In the genomic region with DNA sequence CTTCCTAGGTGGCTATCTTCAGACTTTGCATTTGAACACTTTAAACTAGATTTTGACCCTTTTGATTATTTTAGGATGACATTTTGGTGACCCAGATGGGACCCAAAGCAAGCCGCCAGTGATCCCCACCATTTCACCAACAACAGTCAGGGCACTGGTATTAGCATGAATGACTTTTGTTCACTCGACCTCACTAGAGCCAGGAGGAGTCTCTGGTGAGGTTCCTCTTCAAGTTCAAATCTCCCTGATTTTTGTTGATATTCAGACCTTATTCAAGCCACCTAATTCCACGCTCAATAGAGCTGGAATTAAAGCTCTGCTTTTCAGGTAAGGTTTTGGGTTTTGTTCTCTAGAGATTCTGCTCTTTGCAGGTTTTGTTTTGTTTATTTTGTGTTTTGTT, we compare ENCODE assay signal across 12 cellular contexts.
DNase-seq lines count a peak whose midpoint lies in the region; ATAC-seq, FAIRE-seq and TF ChIP-seq lines count a peak whose summit lies in the region.
"Had no signal": no experiment of that assay in that cellular context is flagged by ENCODE, and none has a peak within 500 bp of the region (broad histone marks: within the 10 kb centered on the region; RNA-seq: fewer than 3 reads in every experiment).

No MANE protein-coding gene starts in this region.

- no peaks in the 10 kb centered on the region for H3K9me3 ChIP-seq in lower lobe of right lung

- peak overlapping the region; percentile 9 for H3K27ac ChIP-seq in lower lobe of right lung
- H3K27ac ChIP-seq: brain microvascular endothelial cell had no signal

- POLR2A ChIA-PET in GM10248 (lab: Yijun Ruan, JAX): no interaction called here

- no peak overlapping the region for H3K4me3 ChIP-seq in lower lobe of right lung

- peaks cover 14% of the 10 kb centered on the region for H3K4me1 ChIP-seq in lower lobe of right lung

- DNase-seq in lower lobe of right lung (no peak), HTR-8/SVneo (ENCODE audit: insufficient read length, low spot score) (no peak), NCI-H226 (no peak), left cardiac atrium (no peak), GM10248 (ENCODE audit: extremely low spot score) (no peak)
- DNase-seq: brain microvascular endothelial cell, DMS79 treated with DMSO at 0.1 percent for 48 hours, NCI-H1436 had no signal

- ATAC-seq in GM18873 (IDR thresholded peaks at IDR 0.05; ENCODE audit: low FRiP score, unreplicated experiment) (peak; percentile 15), GM21576 (IDR thresholded peaks at IDR 0.05; ENCODE audit: unreplicated experiment) (peak; percentile 28), HG03196 (IDR thresholded peaks at IDR 0.05; ENCODE audit: unreplicated experiment) (peak; percentile 16), lower lobe of right lung (no peak), left cardiac atrium (no peak)

- H3K27me3 ChIP-seq in lower lobe of right lung (ENCODE audit: low read depth): no peaks in the 10 kb centered on the region
- H3K27me3 ChIP-seq: brain microvascular endothelial cell had no signal

- no peak for TF ChIP-seq CTCF in lower lobe of right lung (IDR thresholded peaks at IDR 0.05)
- no peak for TF ChIP-seq CTCF in GM10248 (IDR thresholded peaks at IDR 0.05; ENCODE audit: control extremely low read depth, extremely low read depth, low read depth, missing control alignments)

- intact Hi-C loops in lower lobe of right lung (cut with DNase I) (no loop called here), left cardiac atrium (cut with DNase I) (no loop called here)

- no peaks in the 10 kb centered on the region for H3K36me3 ChIP-seq in lower lobe of right lung
- H3K36me3 ChIP-seq: brain microvascular endothelial cell had no signal

- CTCF ChIA-PET in GM10248 (lab: Yijun Ruan, JAX): interaction anchor here (1.2 to 2.2 kb wide), 3 partner anchors 10 to 17 kb away, joined by 3 to 6 read pairs (median 4); no protein-coding TSS in a partner anchor

- FAIRE-seq in HTR-8/SVneo (lab: Jason Lieb, UNC): no peak
- FAIRE-seq: H1 had no signal

Comparison
In these comparisons a context has a peak if more than half of its experiments do, and no peak if none do; other contexts are left out.
1. ATAC-seq: peak in GM18873 (single experiment), GM21576 (single experiment) and HG03196 (single experiment); none in lower lobe of right lung (0 of 2) and left cardiac atrium (0 of 2).